11 cellular contexts compared by ENCODE assay signal in genomic region chr2:234447189-234447588, GRCh38. TPM values are rescaled to one million over a fixed set of nuclear protein-coding genes. Genes with fewer than 3 reads are reported as not detected.
A peak's percentile ranks its signal among the peaks of the same experiment; 100 is the strongest.
DNase-seq lines count a peak whose midpoint lies in the region; ATAC-seq and TF ChIP-seq lines count a peak whose summit lies in the region.
"Had no signal": no experiment of that assay in that cellular context is flagged by ENCODE, and none has a peak within 500 bp of the region (broad histone marks: within the 10 kb centered on the region; RNA-seq: fewer than 3 reads in every experiment).

No MANE protein-coding gene starts in this region.

- H3K9me3 ChIP-seq in CD4-positive, CD25-positive, alpha-beta regulatory T cell (ENCODE audit: control insufficient read depth in 2 of 2, low read length in 2 of 2): no peaks in the 10 kb centered on the region
- no peaks in the 10 kb centered on the region for H3K9me3 ChIP-seq in mammary epithelial cell (replicated peaks; ENCODE audit: insufficient read depth, low read length)

- peaks cover 23% of the 10 kb centered on the region for H3K36me3 ChIP-seq in CD4-positive, CD25-positive, alpha-beta regulatory T cell (ENCODE audit: control insufficient read depth, insufficient read depth, low read length)
- no peaks in the 10 kb centered on the region for H3K36me3 ChIP-seq in mammary epithelial cell (ENCODE audit: insufficient read depth, low read length)

- H3K27ac Mint-ChIP-seq in CD4-positive, CD25-positive, alpha-beta regulatory T cell: peak overlapping the region; percentile 99 to 100 (median 99)
- peak overlapping the region; percentile 95 to 100 (median 99) for H3K27ac Mint-ChIP-seq in IgD-negative memory B cell
- H3K27ac Mint-ChIP-seq in natural killer cell: peak overlapping the region; percentile 98 to 99
- H3K27ac Mint-ChIP-seq: progenitor cell of endocrine pancreas had no signal

- peak overlapping the region; percentile 61 for H3K9ac ChIP-seq in mammary epithelial cell (ENCODE audit: insufficient read depth, low read length)

- H3K36me3 Mint-ChIP-seq in CD4-positive, CD25-positive, alpha-beta regulatory T cell: peaks cover 35% of the 10 kb centered on the region
- H3K36me3 Mint-ChIP-seq in IgD-negative memory B cell (peaks cover 2% of the 10 kb centered on the region), natural killer cell (no peaks in the 10 kb centered on the region)

- H3K27me3 ChIP-seq in CD4-positive, CD25-positive, alpha-beta regulatory T cell (ENCODE audit: control insufficient read depth, insufficient read depth, low read length): no peaks in the 10 kb centered on the region
- no peaks in the 10 kb centered on the region for H3K27me3 ChIP-seq in mammary epithelial cell (ENCODE audit: insufficient read depth, low read length)

- H2AFZ ChIP-seq in mammary epithelial cell (ENCODE audit: low read depth, low read length): peak overlapping the region; percentile 72

- TF ChIP-seq CTCF in mammary epithelial cell (conservative IDR thresholded peaks at IDR 0.05 in 1 of 2, IDR thresholded peaks at IDR 0.05 in 1 of 2; ENCODE audit: extremely low read depth in 1 of 2, insufficient read depth in 1 of 2, low read depth in 1 of 2, low read length in 2 of 2): no peak
- TF ChIP-seq CTCF in natural killer cell (IDR thresholded peaks at IDR 0.05): no peak

- BruUV-seq in mammary epithelial cell (replicated peaks; lab: Mats Ljungman, UMichigan): TSS peak; percentile 88

- no peak for ATAC-seq in CD4-positive, CD25-positive, alpha-beta regulatory T cell (ENCODE audit: low read depth in 2 of 2)
- no peak for ATAC-seq in natural killer cell
- ATAC-seq in GM19452 (IDR thresholded peaks at IDR 0.05; ENCODE audit: unreplicated experiment): no peak

- dilution Hi-C loops in mammary epithelial cell (cut with HindIII; ENCODE audit: low sequenced_read_pairs): loop anchor here (5.0 kb wide), 1 partner anchor 195 kb away; no protein-coding TSS in a partner anchor

- CTCF ChIA-PET in mammary epithelial cell (lab: Charles Lee; ENCODE audit: low non-redundant PET): interaction anchor here (0.5 kb wide), 1 partner anchor 1960 kb away, joined by 4 read pairs; no protein-coding TSS in a partner anchor

- no peak for DNase-seq in CD4-positive, CD25-positive, alpha-beta regulatory T cell
- DNase-seq in mammary epithelial cell: peak; percentile 22
- DNase-seq in natural killer cell: no peak
- no peak for DNase-seq in NCI-H1694 treated with DMSO at 0.1 percent for 48 hours (lab: John Stamatoyannopoulos, UW)
- no peak for DNase-seq in NCI-H748 treated with DMSO at 0.1 percent for 48 hours (lab: John Stamatoyannopoulos, UW)
- no peak for DNase-seq in GDM1 (lab: John Stamatoyannopoulos, UW)
- DNase-seq: NCI-H1436 treated with DMSO at 0.1 percent for 48 hours, NCI-H526 had no signal

- peak overlapping the region; percentile 95 for H3K27ac ChIP-seq in CD4-positive, CD25-positive, alpha-beta regulatory T cell (ENCODE audit: insufficient read depth, low read length, poor library complexity, severe bottlenecking)
- peak overlapping the region; percentile 79 for H3K27ac ChIP-seq in mammary epithelial cell (ENCODE audit: insufficient read depth, low read depth, low read length)

- H3K4me3 ChIP-seq in CD4-positive, CD25-positive, alpha-beta regulatory T cell (ENCODE audit: low read depth, low read length): peak overlapping the region; percentile 47
- H3K4me3 ChIP-seq in mammary epithelial cell (replicated peaks in 1 of 3; ENCODE audit: insufficient read depth in 1 of 3, low read depth in 2 of 3, low read length in 3 of 3): no peak overlapping the region

- intact Hi-C loops in mammary epithelial cell (cut with micrococcal nuclease): loop anchor here (5.0 kb wide), 1 partner anchor 35 kb away; no protein-coding TSS in a partner anchor
- intact Hi-C loops in natural killer cell (cut with micrococcal nuclease): no loop called here

- 11% methylated on average over 6 of the region's 6 CpGs for WGBS in mammary epithelial cell (ENCODE audit: low coverage, missing lambda C conversion rate)

- in situ Hi-C loops in mammary epithelial cell (cut with MboI; ENCODE audit: low sequenced_read_pairs in 2 of 2): no loop called here

- H3K4me1 Mint-ChIP-seq in CD4-positive, CD25-positive, alpha-beta regulatory T cell: peaks cover 49 to 98% (median 74%) of the 10 kb centered on the region in 4 donors
- H3K4me1 Mint-ChIP-seq in IgD-negative memory B cell (peaks cover 46 to 58% (median 47%) of the 10 kb centered on the region in 3 donors), natural killer cell (peaks cover 73 to 76% of the 10 kb centered on the region in 2 donors)

- H3K4me3 Mint-ChIP-seq in CD4-positive, CD25-positive, alpha-beta regulatory T cell: peak overlapping the region; percentile 80 to 93 (median 86)
- H3K4me3 Mint-ChIP-seq in IgD-negative memory B cell: peak overlapping the region in 3 of 4 donors; percentile 78 to 89 (median 78)
- H3K4me3 Mint-ChIP-seq in natural killer cell: peak overlapping the region; percentile 82

- H3K4me1 ChIP-seq in CD4-positive, CD25-positive, alpha-beta regulatory T cell (ENCODE audit: control insufficient read depth, insufficient read depth, low read length, poor library complexity, severe bottlenecking): peaks cover 92% of the 10 kb centered on the region
- H3K4me1 ChIP-seq in mammary epithelial cell (ENCODE audit: insufficient read depth, low read length): peaks cover 41% of the 10 kb centered on the region

- peaks cover 0 to 9% (median 0%) of the 10 kb centered on the region in 7 donors for H3K9me3 Mint-ChIP-seq in CD4-positive, CD25-positive, alpha-beta regulatory T cell
- H3K9me3 Mint-ChIP-seq in IgD-negative memory B cell (peaks cover 2 to 6% (median 4%) of the 10 kb centered on the region in 3 donors), natural killer cell (no peaks in the 10 kb centered on the region)

- H3K79me2 ChIP-seq in mammary epithelial cell (ENCODE audit: insufficient read depth, low read length): no peaks in the 10 kb centered on the region

- H3K4me2 ChIP-seq in mammary epithelial cell (ENCODE audit: insufficient read depth, low read depth, low read length): peak overlapping the region; percentile 48

- H3K27me3 Mint-ChIP-seq in CD4-positive, CD25-positive, alpha-beta regulatory T cell: peaks cover 4% of the 10 kb centered on the region
- H3K27me3 Mint-ChIP-seq in IgD-negative memory B cell: no peaks in the 10 kb centered on the region
- no peaks in the 10 kb centered on the region for H3K27me3 Mint-ChIP-seq in natural killer cell (ENCODE audit: low read depth in 2 of 2)

- H4K20me1 ChIP-seq in mammary epithelial cell (ENCODE audit: insufficient read depth, low read length): no peaks in the 10 kb centered on the region

RNA-seq across cellular contexts. Expression of gene ARL4C, which starts 49.7 kb away (rescaled TPM):
- 407 TPM for total RNA-seq in CD4-positive, CD25-positive, alpha-beta regulatory T cell
- 100 to 1,000 TPM; 103 to 176 (median 129) TPM for polyA plus RNA-seq in CD4-positive, CD25-positive, alpha-beta regulatory T cell
- polyA plus RNA-seq in IgD-negative memory B cell: 20.6 TPM
- total RNA-seq in mammary epithelial cell: 10 to 100 TPM; 94.2 to 98.9 TPM
- polyA plus RNA-seq in mammary epithelial cell: 64.9 TPM
- polyA minus RNA-seq in mammary epithelial cell: 59.3 TPM
- 100 to 1,000 TPM; 492 to 756 (median 664) TPM for total RNA-seq in natural killer cell
